In the genomic region with DNA sequence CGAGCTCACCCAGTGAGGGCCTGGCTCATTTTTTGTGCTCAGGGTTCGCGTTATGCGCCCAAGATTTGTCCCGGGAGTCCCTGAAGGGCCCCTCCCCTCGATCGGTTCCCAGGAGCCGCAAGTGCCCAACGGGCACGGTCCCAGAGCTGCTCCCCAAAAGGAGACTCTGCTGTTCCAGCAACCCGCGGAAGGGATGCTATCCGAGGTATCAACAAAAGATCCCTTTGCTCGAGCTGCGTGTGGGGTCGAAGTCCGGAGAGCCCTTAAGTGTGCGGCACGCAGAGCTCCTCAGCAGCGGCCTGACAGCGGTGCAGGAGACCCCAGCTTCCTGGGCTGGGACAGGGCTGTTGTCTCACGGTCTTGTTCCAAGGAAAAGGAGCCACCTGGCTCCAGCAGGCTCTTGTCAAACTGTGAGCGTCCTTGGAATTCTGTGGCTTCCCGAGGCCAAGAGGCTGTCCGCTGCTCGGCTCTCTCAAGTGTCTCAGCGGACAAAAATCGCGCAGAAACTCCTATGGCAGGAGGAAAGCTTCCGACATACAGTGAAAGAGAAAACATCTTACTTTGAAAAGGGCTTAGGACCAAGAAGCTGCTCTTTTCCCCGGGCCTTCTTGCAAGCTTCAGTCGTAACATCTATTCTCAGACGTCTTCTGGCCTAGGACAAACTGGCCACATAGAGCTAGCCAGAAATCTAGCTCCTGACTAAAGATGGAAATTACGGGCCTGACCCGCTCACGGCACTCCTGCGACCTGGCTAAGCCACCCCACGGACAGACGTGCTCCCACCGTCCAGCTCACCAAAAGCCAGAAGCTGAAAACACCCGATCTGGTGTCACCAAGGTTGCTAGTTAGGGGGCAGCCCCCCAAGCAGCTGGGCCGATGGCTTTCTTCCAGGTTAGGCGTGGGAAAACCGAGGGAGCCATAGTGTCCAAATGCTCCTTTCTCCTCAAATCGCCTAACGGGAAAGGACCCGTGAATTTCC, we compare ENCODE assay signal across 1 cellular context.
A peak's percentile ranks its signal among the peaks of the same experiment; 100 is the strongest.
TF ChIP-seq lines count a peak whose summit lies in the region.

No MANE protein-coding gene starts in this region.

TF ChIP-seq in endothelial cell of umbilical vein, 7 proteins besides CTCF, POLR2A, EP300 and RAD21:
- TF ChIP-seq EZH2 (IDR thresholded peaks at IDR 0.05; ENCODE audit: borderline replicate concordance, low read depth, low read length, severe bottlenecking) (peak; percentile 42), POLR2AphosphoS5 (IDR thresholded peaks at IDR 0.05; ENCODE audit: insufficient read depth, low read depth, low read length) (no peak)
TF ChIP-seq in endothelial cell of umbilical vein: peak in this region for 1.
